ENCODE assay signal across 12 cellular contexts in genomic region chr12:46260153-46260912, GRCh38. TPM values are rescaled to one million over a fixed set of nuclear protein-coding genes. Genes with fewer than 3 reads are reported as not detected.
DNase-seq lines count a peak whose midpoint lies in the region; ATAC-seq, FAIRE-seq and TF ChIP-seq lines count a peak whose summit lies in the region.
"Had no signal": no experiment of that assay in that cellular context is flagged by ENCODE, and none has a peak within 500 bp of the region (broad histone marks: within the 10 kb centered on the region; RNA-seq: fewer than 3 reads in every experiment).

No MANE protein-coding gene starts in this region.

- H3K36me3 ChIP-seq in HEK293 (ENCODE audit: control insufficient read depth in 2 of 2, insufficient read depth in 1 of 2, low read length in 2 of 2) (no peaks in the 10 kb centered on the region), astrocyte (ENCODE audit: insufficient read depth, low read length) (no peaks in the 10 kb centered on the region), iPS-18a (ENCODE audit: control insufficient read depth, low read depth, low read length) (no peaks in the 10 kb centered on the region), tibial artery (no peaks in the 10 kb centered on the region), Peyer's patch (no peaks in the 10 kb centered on the region)

- H3K27me3 ChIP-seq in astrocyte (ENCODE audit: insufficient read depth, low read length) = no peaks in the 10 kb centered on the region
- H3K27me3 ChIP-seq in iPS-18a (ENCODE audit: control insufficient read depth, insufficient read depth, low read length) = no peaks in the 10 kb centered on the region
- H3K27me3 ChIP-seq in tibial artery = no peaks in the 10 kb centered on the region
- no peaks in the 10 kb centered on the region for H3K27me3 ChIP-seq in Peyer's patch

- H3K4me2 ChIP-seq in astrocyte (ENCODE audit: low read length) = peak overlapping the region; percentile 63

- no peak for TF ChIP-seq POLR2A in Peyer's patch (IDR thresholded peaks at IDR 0.05)

- H3K27me3 Mint-ChIP-seq in astrocyte (ENCODE audit: low read depth, unreplicated experiment) = no peaks in the 10 kb centered on the region
- no peaks in the 10 kb centered on the region for H3K27me3 Mint-ChIP-seq in activated T-helper 1 cell treated with anti-CD3 and anti-CD28 coated beads, Interleukin-12 subunit alpha, Interleukin-12 subunit beta, Interleukin-2, Interleukin-4 antibody, amounts not matched to agents 30 ng/mL and 10 ng/mL and 1 ng/mL, durations not matched to agents 14 hours and 24 hours and 36 hours (ENCODE audit: insufficient read depth)
- H3K27me3 Mint-ChIP-seq: activated CD4-positive, alpha-beta memory T cell treated with anti-CD3 and anti-CD28 coated beads for 36 hours; stimulated activated naive CD8-positive, alpha-beta T cell treated with anti-CD3 and anti-CD28 coated beads, Interleukin-15, Interleukin-2, amounts not matched to agents 100 ng/mL and 50 ng/mL, for 24 hours had no signal

- CTCF ChIA-PET in HEK293 (lab: Yijun Ruan, JAX) = no interaction called here

- H3K9me3 ChIP-seq in HEK293 (ENCODE audit: control insufficient read depth, insufficient read depth, low read depth, low read length) = no peaks in the 10 kb centered on the region
- H3K9me3 ChIP-seq in astrocyte (ENCODE audit: insufficient read depth, low read depth, low read length) = no peaks in the 10 kb centered on the region
- no peaks in the 10 kb centered on the region for H3K9me3 ChIP-seq in iPS-18a (ENCODE audit: control insufficient read depth, low read depth, low read length)
- H3K9me3 ChIP-seq in tibial artery = no peaks in the 10 kb centered on the region
- no peaks in the 10 kb centered on the region for H3K9me3 ChIP-seq in Peyer's patch

- peaks cover 24% of the 10 kb centered on the region for H3K4me1 Mint-ChIP-seq in astrocyte (ENCODE audit: low read depth, unreplicated experiment)
- H3K4me1 Mint-ChIP-seq in activated T-helper 1 cell treated with anti-CD3 and anti-CD28 coated beads, Interleukin-12 subunit alpha, Interleukin-12 subunit beta, Interleukin-2, Interleukin-4 antibody, amounts not matched to agents 30 ng/mL and 10 ng/mL and 1 ng/mL, durations not matched to agents 14 hours and 24 hours and 36 hours (ENCODE audit: low read depth) = peaks cover 27% of the 10 kb centered on the region

- H3K79me2 ChIP-seq in astrocyte (ENCODE audit: insufficient read depth, low read length) = peaks cover 96% of the 10 kb centered on the region

- TF ChIP-seq CTCF in HEK293 (tag by site-specific recombination; IDR thresholded peaks at IDR 0.05) (no peak), astrocyte (IDR thresholded peaks at IDR 0.05; ENCODE audit: insufficient read depth, low read depth, low read length) (no peak), tibial artery (IDR thresholded peaks at IDR 0.05) (no peak), Peyer's patch (IDR thresholded peaks at IDR 0.05) (no peak)

- H3K27ac Mint-ChIP-seq in astrocyte (ENCODE audit: unreplicated experiment) = no peak overlapping the region
- H3K27ac Mint-ChIP-seq in activated T-helper 1 cell treated with anti-CD3 and anti-CD28 coated beads, Interleukin-12 subunit alpha, Interleukin-12 subunit beta, Interleukin-2, Interleukin-4 antibody, amounts not matched to agents 30 ng/mL and 10 ng/mL and 1 ng/mL, durations not matched to agents 14 hours and 24 hours and 36 hours = no peak overlapping the region
- H3K27ac Mint-ChIP-seq: activated CD4-positive, alpha-beta memory T cell treated with anti-CD3 and anti-CD28 coated beads for 36 hours had no signal

- H3K4me3 ChIP-seq in HEK293 (ENCODE audit: low read depth, low read length) = no peak overlapping the region
- no peak overlapping the region for H3K4me3 ChIP-seq in astrocyte (ENCODE audit: insufficient read depth, low read depth, low read length)
- H3K4me3 ChIP-seq in iPS-18a (ENCODE audit: low read length) = peak overlapping the region; percentile 45
- no peak overlapping the region for H3K4me3 ChIP-seq in tibial artery
- no peak overlapping the region for H3K4me3 ChIP-seq in Peyer's patch

- POLR2A ChIA-PET in HEK293 (lab: Yijun Ruan, JAX) = interaction anchor here (0.6 to 1.0 kb wide), 2 partner anchors 9 to 34 kb away, joined by 3 to 7 read pairs; partner anchors contain the start of gene SLC38A1

- H4K20me1 ChIP-seq in astrocyte (ENCODE audit: insufficient read depth, low read length) = peaks cover 39% of the 10 kb centered on the region

- intact Hi-C loops in tibial artery (cut with DNase I; ENCODE audit: low total_unique reads) = no loop called here
- intact Hi-C loops in activated T-helper 1 cell treated with anti-CD3 and anti-CD28 coated beads, Interleukin-12 subunit alpha, Interleukin-12 subunit beta, Interleukin-2, Interleukin-4 antibody, amounts not matched to agents 30 ng/mL and 10 ng/mL and 1 ng/mL, durations not matched to agents 14 hours and 24 hours and 36 hours (cut with micrococcal nuclease) = loop anchor here (10.0 kb wide), 1 partner anchor 264 kb away; no protein-coding TSS in a partner anchor

- DNase-seq in astrocyte (ENCODE audit: low read depth) (peak; percentile 58), tibial artery (no peak), Peyer's patch (no peak)
- no peak for DNase-seq in activated T-helper 1 cell treated with anti-CD3 and anti-CD28 coated beads, Interleukin-12 subunit alpha, Interleukin-12 subunit beta, Interleukin-2, Interleukin-4 antibody, amounts not matched to agents 30 ng/mL and 10 ng/mL and 1 ng/mL, durations not matched to agents 14 hours and 24 hours and 36 hours (ENCODE audit: low spot score)
- DNase-seq: activated CD4-positive, alpha-beta memory T cell treated with anti-CD3 and anti-CD28 coated beads for 36 hours; left cardiac atrium; NCI-H1417 treated with DMSO at 0.1 percent for 48 hours; SIG-M5 had no signal

- no peak overlapping the region for H3K4me3 Mint-ChIP-seq in astrocyte (ENCODE audit: unreplicated experiment)
- no peak overlapping the region for H3K4me3 Mint-ChIP-seq in activated T-helper 1 cell treated with anti-CD3 and anti-CD28 coated beads, Interleukin-12 subunit alpha, Interleukin-12 subunit beta, Interleukin-2, Interleukin-4 antibody, amounts not matched to agents 30 ng/mL and 10 ng/mL and 1 ng/mL, durations not matched to agents 14 hours and 24 hours and 36 hours
- H3K4me3 Mint-ChIP-seq: activated CD4-positive, alpha-beta memory T cell treated with anti-CD3 and anti-CD28 coated beads for 36 hours; stimulated activated naive CD8-positive, alpha-beta T cell treated with anti-CD3 and anti-CD28 coated beads, Interleukin-15, Interleukin-2, amounts not matched to agents 100 ng/mL and 50 ng/mL, for 24 hours had no signal

- no peak overlapping the region for H2AFZ ChIP-seq in astrocyte (ENCODE audit: low read depth, low read length)

- no peak overlapping the region for H3K27ac ChIP-seq in HEK293 (ENCODE audit: extremely low read depth, low read depth, low read length)
- H3K27ac ChIP-seq in astrocyte (ENCODE audit: low read depth, low read length) = peak overlapping the region; percentile 30
- H3K27ac ChIP-seq in iPS-18a (ENCODE audit: low read length) = no peak overlapping the region
- H3K27ac ChIP-seq in tibial artery = peak overlapping the region; percentile 41 to 42
- peak overlapping the region in 1 of 4 donors; percentile 2 for H3K27ac ChIP-seq in Peyer's patch

- H3K4me1 ChIP-seq in HEK293 (ENCODE audit: control insufficient read depth, insufficient read depth, low read length) (peaks cover 38% of the 10 kb centered on the region), astrocyte (ENCODE audit: insufficient read depth, low read length) (peaks cover 16% of the 10 kb centered on the region), iPS-18a (ENCODE audit: control insufficient read depth, low read depth, low read length) (peaks cover 56% of the 10 kb centered on the region), tibial artery (peaks cover 0 to 78% (median 31%) of the 10 kb centered on the region in 4 donors), Peyer's patch (peaks cover 0 to 12% (median 0%) of the 10 kb centered on the region in 4 donors)

- no peaks in the 10 kb centered on the region for H3K9me3 Mint-ChIP-seq in astrocyte (ENCODE audit: unreplicated experiment)
- no peaks in the 10 kb centered on the region for H3K9me3 Mint-ChIP-seq in activated T-helper 1 cell treated with anti-CD3 and anti-CD28 coated beads, Interleukin-12 subunit alpha, Interleukin-12 subunit beta, Interleukin-2, Interleukin-4 antibody, amounts not matched to agents 30 ng/mL and 10 ng/mL and 1 ng/mL, durations not matched to agents 14 hours and 24 hours and 36 hours
- H3K9me3 Mint-ChIP-seq: activated CD4-positive, alpha-beta memory T cell treated with anti-CD3 and anti-CD28 coated beads for 36 hours; stimulated activated naive CD8-positive, alpha-beta T cell treated with anti-CD3 and anti-CD28 coated beads, Interleukin-15, Interleukin-2, amounts not matched to agents 100 ng/mL and 50 ng/mL, for 24 hours had no signal

- peak; percentile 80 for FAIRE-seq in astrocyte (lab: Jason Lieb, UNC)

- no peak for ATAC-seq in HG02798 (IDR thresholded peaks at IDR 0.05; ENCODE audit: poor library complexity, unreplicated experiment)

- peak overlapping the region; percentile 18 for H3K9ac ChIP-seq in astrocyte (ENCODE audit: low read length)
- no peak overlapping the region for H3K9ac ChIP-seq in iPS-18a (ENCODE audit: low read length)

- H3K36me3 Mint-ChIP-seq in astrocyte (ENCODE audit: low read depth, unreplicated experiment) = no peaks in the 10 kb centered on the region
- H3K36me3 Mint-ChIP-seq in activated T-helper 1 cell treated with anti-CD3 and anti-CD28 coated beads, Interleukin-12 subunit alpha, Interleukin-12 subunit beta, Interleukin-2, Interleukin-4 antibody, amounts not matched to agents 30 ng/mL and 10 ng/mL and 1 ng/mL, durations not matched to agents 14 hours and 24 hours and 36 hours (ENCODE audit: low read depth) = peaks cover 20% of the 10 kb centered on the region

TF ChIP-seq in HEK293, 187 proteins besides CTCF, POLR2A, EP300 and RAD21 (continues in another document):
- TF ChIP-seq ZNF121 (tag by site-specific recombination; IDR thresholded peaks at IDR 0.05) (no peak), ZNF114 (tag by site-specific recombination; IDR thresholded peaks at IDR 0.05) (no peak)

RNA-seq across cellular contexts. Expression of gene SLC38A1, which starts 8.5 kb away (rescaled TPM):
- total RNA-seq in astrocyte (141 and 160 TPM in 2 replicates), Peyer's patch (10 to 100 TPM; 41.9 to 82.3 (median 49.8) TPM)
- 172 and 182 TPM in 2 replicates for total RNA-seq in activated T-helper 1 cell treated with anti-CD3 and anti-CD28 coated beads, Interleukin-12 subunit alpha, Interleukin-12 subunit beta, Interleukin-2, Interleukin-4 antibody, amounts not matched to agents 30 ng/mL and 10 ng/mL and 1 ng/mL, durations not matched to agents 14 hours and 24 hours and 36 hours

Comparison
In these comparisons a context has a peak if more than half of its experiments do, and no peak if none do; other contexts are left out.
1. H3K27ac ChIP-seq: peak in astrocyte (single experiment) and tibial artery (2 of 2); none in HEK293 (single experiment) and iPS-18a (single experiment).